14 cellular contexts compared by ENCODE assay signal in genomic region chr7:132381742-132382472, GRCh38.
DNase-seq lines count a peak whose midpoint lies in the region; ATAC-seq and TF ChIP-seq lines count a peak whose summit lies in the region.
"Had no signal": no experiment of that assay in that cellular context is flagged by ENCODE, and none has a peak within 500 bp of the region (broad histone marks: within the 10 kb centered on the region; RNA-seq: fewer than 3 reads in every experiment).

No MANE protein-coding gene starts in this region.

- TF ChIP-seq EP300 in neural cell (conservative IDR thresholded peaks at IDR 0.05; ENCODE audit: poor library complexity, severe bottlenecking) = no peak

- H3K27me3 ChIP-seq in colonic mucosa (no peaks in the 10 kb centered on the region), neural cell (ENCODE audit: insufficient read depth, low read depth, low read length) (no peaks in the 10 kb centered on the region), H7 (ENCODE audit: control insufficient read depth, insufficient read depth, low read length) (no peaks in the 10 kb centered on the region), gastrocnemius medialis (peaks cover 0 to 3% (median 0%) of the 10 kb centered on the region in 3 donors)

- H3K4me3 ChIP-seq in colonic mucosa (no peak overlapping the region), neural cell (ENCODE audit: low read length) (no peak overlapping the region), H7 (ENCODE audit: insufficient read depth, low read depth, low read length) (no peak overlapping the region), gastrocnemius medialis (no peak overlapping the region)

- H3K9ac ChIP-seq in colonic mucosa (ENCODE audit: low read depth in 2 of 2, low read length in 2 of 2) = no peak overlapping the region
- no peak overlapping the region for H3K9ac ChIP-seq in neural cell (ENCODE audit: low read length)

- intact Hi-C loops in colonic mucosa (cut with DNase I) (no loop called here), gastrocnemius medialis (cut with DNase I; ENCODE audit: low total_unique reads) (no loop called here)

- H3K9me2 ChIP-seq in neural cell (ENCODE audit: insufficient read depth, low read length) = no peaks in the 10 kb centered on the region

- H3K9me3 ChIP-seq in colonic mucosa (no peaks in the 10 kb centered on the region), neural cell (ENCODE audit: low read length) (no peaks in the 10 kb centered on the region), gastrocnemius medialis (no peaks in the 10 kb centered on the region)

- no peak for ATAC-seq in gastrocnemius medialis
- ATAC-seq: Panc1 had no signal

- DNase-seq in DMS53 (lab: John Stamatoyannopoulos, UW) = peak; percentile 78
- DNase-seq in NCI-H2196 treated with DMSO at 0.1 percent for 48 hours (lab: John Stamatoyannopoulos, UW; ENCODE audit: unreplicated experiment) = peak; percentile 29
- DNase-seq in colonic mucosa = peak; percentile 51
- no peak for DNase-seq in H7
- DNase-seq in germinal center (ENCODE audit: low spot score) = no peak
- no peak for DNase-seq in T-helper 2 cell
- no peak for DNase-seq in gastrocnemius medialis
- DNase-seq: activated CD4-positive, alpha-beta T cell treated with anti-CD3 and anti-CD28 coated beads, Interleukin-2, amount 50 U/mL, for 1 hour; amygdala; KG1; NCI-H187 treated with DMSO at 0.1 percent for 48 hours; stimulated activated naive CD4-positive, alpha-beta T cell had no signal

- H3F3A ChIP-seq in neural cell (ENCODE audit: insufficient read depth, low read length, poor library complexity, severe bottlenecking) = no peaks in the 10 kb centered on the region

- TF ChIP-seq CTCF in colonic mucosa (IDR thresholded peaks at IDR 0.05) = no peak
- no peak for TF ChIP-seq CTCF in neural cell (IDR thresholded peaks at IDR 0.05; ENCODE audit: poor library complexity, severe bottlenecking)
- TF ChIP-seq CTCF in gastrocnemius medialis (IDR thresholded peaks at IDR 0.05 in 4 of 5, conservative IDR thresholded peaks at IDR 0.05 in 1 of 5) = no peak

- H2AFZ ChIP-seq in neural cell (ENCODE audit: low read depth, low read length) = no peak overlapping the region

- H3K27ac ChIP-seq in colonic mucosa = no peak overlapping the region
- H3K27ac ChIP-seq in neural cell (ENCODE audit: low read length) = no peak overlapping the region
- H3K27ac ChIP-seq in gastrocnemius medialis = no peak overlapping the region

- H3K4me1 ChIP-seq in colonic mucosa = peaks cover 5% of the 10 kb centered on the region
- peaks cover 4 to 9% of the 10 kb centered on the region in 2 donors for H3K4me1 ChIP-seq in gastrocnemius medialis

- H3K4me2 ChIP-seq in neural cell (ENCODE audit: low read length) = no peak overlapping the region

- TF ChIP-seq POLR2A in gastrocnemius medialis (IDR thresholded peaks at IDR 0.05) = no peak

- no peaks in the 10 kb centered on the region for H3K36me3 ChIP-seq in colonic mucosa
- no peaks in the 10 kb centered on the region for H3K36me3 ChIP-seq in neural cell (ENCODE audit: insufficient read depth, low read length)
- H3K36me3 ChIP-seq in H7 (replicated peaks; ENCODE audit: control insufficient read depth, insufficient read depth, low read length) = no peaks in the 10 kb centered on the region
- no peaks in the 10 kb centered on the region for H3K36me3 ChIP-seq in gastrocnemius medialis

- no peaks in the 10 kb centered on the region for H3K79me2 ChIP-seq in neural cell (replicated peaks; ENCODE audit: insufficient read depth, low read length)

- in situ Hi-C loops in gastrocnemius medialis (cut with MboI; ENCODE audit: low sequenced_read_pairs in 4 of 4) = no loop called here

- TF ChIP-seq RAD21 in neural cell (conservative IDR thresholded peaks at IDR 0.05) = no peak

- H4K20me1 ChIP-seq in neural cell (ENCODE audit: insufficient read depth) = no peaks in the 10 kb centered on the region

TF ChIP-seq in neural cell, 6 proteins besides CTCF, POLR2A, EP300 and RAD21:
- TF ChIP-seq EZH2 (IDR thresholded peaks at IDR 0.05; ENCODE audit: borderline replicate concordance, insufficient read depth, low read length, poor library complexity, severe bottlenecking) = no peak
- no peak for TF ChIP-seq TAF1 (IDR thresholded peaks at IDR 0.05; ENCODE audit: low read depth)
- no peak for TF ChIP-seq POLR2AphosphoS5 (IDR thresholded peaks at IDR 0.05)
- TF ChIP-seq SMC3 (conservative IDR thresholded peaks at IDR 0.05; ENCODE audit: poor library complexity) = no peak
- peak; percentile 45 for TF ChIP-seq REST (IDR thresholded peaks at IDR 0.05; ENCODE audit: borderline replicate concordance)
- no peak for TF ChIP-seq MXI1 (conservative IDR thresholded peaks at IDR 0.05; ENCODE audit: poor library complexity, severe bottlenecking)
TF ChIP-seq in neural cell: peak in this region for 1.

Comparison
In these comparisons a context has a peak if more than half of its experiments do, and no peak if none do; other contexts are left out.
1. DNase-seq: peak in DMS53 (single experiment), NCI-H2196 treated with DMSO at 0.1 percent for 48 hours (single experiment) and colonic mucosa (single experiment); none in H7 (single experiment), germinal center (single experiment), T-helper 2 cell (0 of 5) and gastrocnemius medialis (0 of 2).